Comparison of ENCODE assay signal across 8 cellular contexts in the genomic region with DNA sequence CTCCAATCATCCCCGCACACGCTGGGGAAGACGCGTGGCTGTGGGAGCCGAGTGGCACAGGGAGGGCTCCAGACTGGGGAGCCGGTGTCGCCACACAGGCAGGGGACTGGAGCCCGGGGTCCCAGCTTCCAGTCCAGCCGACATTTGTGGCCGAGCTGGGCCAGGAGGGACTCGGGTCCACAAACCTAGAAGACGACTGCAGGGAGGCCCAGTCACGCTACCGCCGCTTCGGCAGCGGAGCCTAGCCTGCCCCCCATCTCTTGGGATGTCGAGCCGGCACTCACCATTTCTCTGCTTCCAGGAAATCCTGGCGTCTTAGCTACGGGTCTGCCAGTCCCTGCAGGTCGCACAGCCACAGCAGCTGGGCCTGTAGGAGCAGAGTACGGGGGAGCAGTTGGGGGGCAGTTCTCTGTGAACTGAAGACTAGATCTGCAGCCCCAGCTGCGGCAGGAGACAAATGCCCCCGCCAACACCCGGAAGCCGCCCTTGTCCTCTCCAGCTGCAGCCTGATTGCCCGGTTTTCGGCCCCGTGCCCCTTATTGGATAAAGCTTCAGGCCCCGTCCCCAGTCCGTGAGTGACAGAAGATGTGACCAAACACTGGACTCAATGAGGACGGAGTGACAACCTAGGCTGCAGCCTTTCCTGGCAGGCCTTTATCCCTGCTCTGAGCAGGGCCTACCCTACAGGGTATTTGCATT.
DNase-seq lines count a peak whose midpoint lies in the region; ATAC-seq and TF ChIP-seq lines count a peak whose summit lies in the region.

No MANE protein-coding gene starts in this region.

- no peaks in the 10 kb centered on the region for H3K4me1 ChIP-seq in BE2C
- H3K4me1 ChIP-seq in ovary (ENCODE audit: insufficient read depth) = no peaks in the 10 kb centered on the region

- ATAC-seq in GM19397 (IDR thresholded peaks at IDR 0.05; ENCODE audit: unreplicated experiment) = peak; percentile 99
- ATAC-seq in GM19455 (IDR thresholded peaks at IDR 0.05; ENCODE audit: unreplicated experiment) = no peak

- H3K9me3 ChIP-seq in BE2C (no peaks in the 10 kb centered on the region), ovary (no peaks in the 10 kb centered on the region)

- TF ChIP-seq CTCF in BE2C (IDR thresholded peaks at IDR 0.05; ENCODE audit: low read depth, low read length) (no peak), ovary (IDR thresholded peaks at IDR 0.05) (no peak)

- H3K4me3 ChIP-seq in BE2C (ENCODE audit: low read depth, low read length) = peak overlapping the region; percentile 84
- peak overlapping the region; percentile 34 for H3K4me3 ChIP-seq in ovary

- H3K27ac ChIP-seq in ovary = no peak overlapping the region

- intact Hi-C loops in ovary (cut with DNase I) = no loop called here

- DNase-seq in BE2C (peak; percentile 92), HuH-7 (ENCODE audit: low spot score) (peak; percentile 80), glomerular endothelial cell (ENCODE audit: extremely low read depth, low read depth, low spot score) (peak; percentile 0), ovary (peak; percentile 50 to 77 (median 63)), NCI-H187 treated with DMSO at 0.1 percent for 48 hours (lab: John Stamatoyannopoulos, UW) (no peak)
- peak; percentile 51 for DNase-seq in activated CD8-positive, alpha-beta memory T cell treated with anti-CD3 and anti-CD28 coated beads, Interleukin-2, amount 50 U/mL, for 48 hours

- 2 to 47% (median 10%) methylated on average over 16 to 33 of the region's 33 CpGs for WGBS in ovary, 3 donors

- TF ChIP-seq POLR2A in ovary (IDR thresholded peaks at IDR 0.05) = no peak

- TF ChIP-seq EP300 in ovary (IDR thresholded peaks at IDR 0.05) = no peak

- H3K27me3 ChIP-seq in BE2C (no peaks in the 10 kb centered on the region), ovary (no peaks in the 10 kb centered on the region)

- H3K36me3 ChIP-seq in BE2C = peaks cover 3% of the 10 kb centered on the region; the same call in 1 of the 2 replicates
- no peaks in the 10 kb centered on the region for H3K36me3 ChIP-seq in ovary
